ENCODE assay signal across 14 cellular contexts in the genomic region with DNA sequence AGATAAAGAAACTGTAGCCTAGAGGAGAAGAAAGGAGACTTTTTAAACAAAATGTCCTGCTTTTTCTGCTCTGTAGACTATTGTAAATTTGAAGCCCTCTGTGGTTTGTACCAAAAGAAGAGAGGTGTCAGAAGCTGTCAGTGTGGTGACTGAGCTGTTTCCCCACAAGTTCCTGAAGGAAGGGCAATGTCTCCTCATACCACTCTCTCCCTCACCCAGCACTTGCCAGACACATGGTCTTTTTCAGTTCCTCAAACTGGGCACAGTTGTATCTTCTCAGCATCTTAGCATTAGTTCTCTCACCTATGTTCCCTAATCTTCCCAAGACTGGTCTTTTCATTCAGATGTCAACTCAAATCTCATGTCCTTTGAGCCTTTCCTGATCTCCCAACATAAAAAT. TPM values are rescaled to one million over a fixed set of nuclear protein-coding genes. Genes with fewer than 3 reads are reported as not detected.
A peak's percentile ranks its signal among the peaks of the same experiment; 100 is the strongest.
DNase-seq lines count a peak whose midpoint lies in the region; ATAC-seq and TF ChIP-seq lines count a peak whose summit lies in the region.
"Had no signal": no experiment of that assay in that cellular context is flagged by ENCODE, and none has a peak within 500 bp of the region (broad histone marks: within the 10 kb centered on the region; RNA-seq: fewer than 3 reads in every experiment).

No MANE protein-coding gene starts in this region.

- H3K4me3 Mint-ChIP-seq in natural killer cell: peak overlapping the region; percentile 71
- H3K4me3 Mint-ChIP-seq: activated CD4-positive, alpha-beta T cell treated with anti-CD3 and anti-CD28 coated beads, Interleukin-2, amount 10 ng/mL, durations not matched to agents 24 days and 14 days; activated naive CD8-positive, alpha-beta T cell treated with anti-CD3 and anti-CD28 coated beads, Interleukin-2, amount 10 ng/mL, durations not matched to agents 7 days and 5 days; neural crest cell had no signal

- H3K4me1 Mint-ChIP-seq in natural killer cell: peaks cover 51 to 52% of the 10 kb centered on the region in 2 donors

- peaks cover 0 to 29% (median 21%) of the 10 kb centered on the region in 4 donors for H3K4me1 ChIP-seq in sigmoid colon

- no peaks in the 10 kb centered on the region for H3K36me3 Mint-ChIP-seq in natural killer cell
- H3K36me3 Mint-ChIP-seq: activated naive CD8-positive, alpha-beta T cell treated with anti-CD3 and anti-CD28 coated beads, Interleukin-2, amount 10 ng/mL, durations not matched to agents 7 days and 5 days had no signal

- intact Hi-C loops in natural killer cell (cut with micrococcal nuclease): no loop called here
- intact Hi-C loops in sigmoid colon (cut with DNase I): no loop called here

- H3K36me3 ChIP-seq in sigmoid colon: no peaks in the 10 kb centered on the region

- TF ChIP-seq POLR2A in sigmoid colon (IDR thresholded peaks at IDR 0.05): no peak

- peak; percentile 85 for DNase-seq in NOMO-1 treated with dmso at 0.1 percent for 144 hours (lab: John Stamatoyannopoulos, UW; ENCODE audit: unreplicated experiment)
- no peak for DNase-seq in natural killer cell
- no peak for DNase-seq in NCI-H1417 treated with DMSO at 0.1 percent for 48 hours (lab: John Stamatoyannopoulos, UW)
- DNase-seq in sigmoid colon: no peak
- DNase-seq: activated CD4-positive, alpha-beta T cell treated with anti-CD3 and anti-CD28 coated beads, Interleukin-2, amount 10 ng/mL, durations not matched to agents 24 days and 14 days; activated naive CD8-positive, alpha-beta T cell treated with anti-CD3 and anti-CD28 coated beads, Interleukin-2, amount 10 ng/mL, durations not matched to agents 7 days and 5 days; DMS53; NCI-H2107; Right ventricle myocardium superior had no signal

- no peak overlapping the region for H3K4me3 ChIP-seq in sigmoid colon

- no peaks in the 10 kb centered on the region for H3K9me3 Mint-ChIP-seq in natural killer cell
- H3K9me3 Mint-ChIP-seq: activated CD4-positive, alpha-beta T cell treated with anti-CD3 and anti-CD28 coated beads, Interleukin-2, amount 10 ng/mL, durations not matched to agents 24 days and 14 days; activated naive CD8-positive, alpha-beta T cell treated with anti-CD3 and anti-CD28 coated beads, Interleukin-2, amount 10 ng/mL, durations not matched to agents 7 days and 5 days had no signal

- H3K27me3 Mint-ChIP-seq in natural killer cell (ENCODE audit: low read depth in 2 of 2): peaks cover 7 to 8% of the 10 kb centered on the region in 2 donors

- TF ChIP-seq CTCF in natural killer cell (IDR thresholded peaks at IDR 0.05) (no peak), sigmoid colon (IDR thresholded peaks at IDR 0.05) (no peak)

- no peaks in the 10 kb centered on the region for H3K9me3 ChIP-seq in sigmoid colon

- TF ChIP-seq EP300 in sigmoid colon (IDR thresholded peaks at IDR 0.05): no peak

- peak; percentile 78 for ATAC-seq in GM18870 (IDR thresholded peaks at IDR 0.05; ENCODE audit: unreplicated experiment)
- peak; percentile 76 for ATAC-seq in HG02759 (IDR thresholded peaks at IDR 0.05; ENCODE audit: unreplicated experiment)
- peak; percentile 22 to 68 (median 47) for ATAC-seq in natural killer cell
- ATAC-seq in HG03139 (IDR thresholded peaks at IDR 0.05; ENCODE audit: unreplicated experiment): no peak
- no peak for ATAC-seq in esophagus mucosa

- H3K27me3 ChIP-seq in sigmoid colon: no peaks in the 10 kb centered on the region

- H3K27ac ChIP-seq in sigmoid colon: peak overlapping the region in 1 of 4 donors; percentile 7

- H3K27ac Mint-ChIP-seq in natural killer cell: peak overlapping the region; percentile 4 to 18
- H3K27ac Mint-ChIP-seq: activated CD4-positive, alpha-beta T cell treated with anti-CD3 and anti-CD28 coated beads, Interleukin-2, amount 10 ng/mL, durations not matched to agents 24 days and 14 days; activated naive CD8-positive, alpha-beta T cell treated with anti-CD3 and anti-CD28 coated beads, Interleukin-2, amount 10 ng/mL, durations not matched to agents 7 days and 5 days had no signal

RNA-seq across cellular contexts. Expression of gene BCO2, which starts 4.3 kb away (rescaled TPM):
- total RNA-seq in natural killer cell: 1 to 10 TPM; 3.9 to 7.2 (median 5.8) TPM
- 5.7 TPM for total RNA-seq in esophagus mucosa
- total RNA-seq in sigmoid colon: 10 to 100 TPM in 1 of 4 donors, 1 to 10 TPM in 3; 6.4 to 16.9 (median 7.2) TPM
- 1 to 10 TPM in 1 of 3 donors, not detected in 2; 3.2 TPM for polyA plus RNA-seq in sigmoid colon

RNA-seq across cellular contexts. Expression of gene TEX12, which starts 12.4 kb away (rescaled TPM):
- total RNA-seq in natural killer cell (under 1 TPM; 0.45 to 0.82 (median 0.50) TPM), esophagus mucosa (0.16 TPM), sigmoid colon (1 to 10 TPM in 2 of 4 donors, under 1 TPM in 1, not detected in 1; 0.68 to 1.5 (median 1.1) TPM)
- polyA plus RNA-seq in sigmoid colon: not detected
- total RNA-seq: activated CD4-positive, alpha-beta T cell treated with anti-CD3 and anti-CD28 coated beads, Interleukin-2, amount 10 ng/mL, durations not matched to agents 24 days and 14 days; neural crest cell; Right ventricle myocardium superior had no signal

RNA-seq across cellular contexts. Expression of gene IL18, which starts 15.7 kb away (rescaled TPM):
- 10 to 100 TPM in 2 of 3 donors, 1 to 10 TPM in 1; 9.3 to 13.8 (median 10.7) TPM for total RNA-seq in natural killer cell
- 41.8 TPM for total RNA-seq in esophagus mucosa
- 10 to 100 TPM in 2 of 4 donors, 1 to 10 TPM in 2; 5.8 to 18.6 (median 10.8) TPM for total RNA-seq in sigmoid colon
- polyA plus RNA-seq in sigmoid colon: 100 to 1,000 TPM; 114 to 211 (median 129) TPM
- total RNA-seq: neural crest cell had no signal

RNA-seq across cellular contexts. Expression of gene PTS, which starts 46.6 kb away (rescaled TPM):
- total RNA-seq in natural killer cell: 100 to 1,000 TPM in 1 of 3 donors, 10 to 100 TPM in 2; 86.7 to 106 (median 97.4) TPM
- total RNA-seq in esophagus mucosa: 32.5 TPM
- total RNA-seq in sigmoid colon: 10 to 100 TPM; 17.2 to 44.3 (median 30.7) TPM
- 10 to 100 TPM; 34.0 to 86.5 (median 81.1) TPM for polyA plus RNA-seq in sigmoid colon

Comparison
In these comparisons a context has a peak if more than half of its experiments do, and no peak if none do; other contexts are left out.
1. ATAC-seq: peak in GM18870 (single experiment), HG02759 (single experiment) and natural killer cell (3 of 3); none in HG03139 (single experiment) and esophagus mucosa (single experiment).